In the genomic region with DNA sequence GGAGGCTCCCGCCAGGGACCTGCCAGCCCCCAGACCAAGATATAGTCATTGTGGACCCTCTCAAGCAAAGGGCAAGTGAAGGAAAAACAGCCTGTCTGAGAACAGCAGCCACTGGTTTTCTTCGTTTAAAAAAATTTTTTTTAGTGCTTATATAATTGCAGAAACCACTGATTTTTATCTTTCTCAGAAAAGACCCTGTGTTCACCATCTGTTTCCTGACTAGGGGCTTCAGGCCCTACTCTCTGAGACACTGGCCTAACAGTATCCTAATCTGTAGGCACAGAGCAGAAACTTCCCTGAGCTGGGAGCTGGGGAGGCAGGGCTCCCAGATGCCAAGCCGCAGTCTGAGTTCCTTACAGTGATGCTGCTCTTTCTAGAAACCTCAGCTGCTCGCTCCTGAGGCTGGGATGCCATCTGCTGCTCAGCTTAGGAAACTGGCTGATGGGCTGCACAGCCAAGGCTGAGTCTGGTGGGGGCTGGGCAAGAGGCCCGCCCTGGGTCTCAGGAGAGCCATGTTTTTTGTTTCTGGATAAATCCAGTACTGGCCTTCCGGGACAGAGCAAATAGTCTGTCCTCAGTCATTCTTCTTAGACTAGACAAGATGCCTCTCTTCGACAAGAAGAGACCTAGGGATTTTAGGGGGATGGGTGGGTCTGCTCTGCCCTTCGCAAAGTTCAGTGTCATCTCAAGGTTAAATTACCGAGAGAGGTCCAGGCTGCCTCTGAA, we compare ENCODE assay signal across 8 cellular contexts. TPM values are rescaled to one million over a fixed set of nuclear protein-coding genes. Genes with fewer than 3 reads are reported as not detected.
A peak's percentile ranks its signal among the peaks of the same experiment; 100 is the strongest.
DNase-seq lines count a peak whose midpoint lies in the region; ATAC-seq, FAIRE-seq and TF ChIP-seq lines count a peak whose summit lies in the region.

No MANE protein-coding gene starts in this region.

- H3K27me3 ChIP-seq in pancreas = no peaks in the 10 kb centered on the region
- H3K27me3 ChIP-seq in upper lobe of left lung = no peaks in the 10 kb centered on the region

- FAIRE-seq in H54 (lab: Jason Lieb, UNC) = peak; percentile 81
- no peak for FAIRE-seq in pancreas (lab: Jason Lieb, UNC)

- no peaks in the 10 kb centered on the region for H3K4me1 ChIP-seq in pancreas
- H3K4me1 ChIP-seq in upper lobe of left lung = peaks cover 0 to 6% (median under 1%) of the 10 kb centered on the region in 4 donors

- TF ChIP-seq EP300 in upper lobe of left lung (IDR thresholded peaks at IDR 0.05) = no peak

- H3K36me3 ChIP-seq in pancreas (no peaks in the 10 kb centered on the region), upper lobe of left lung (no peaks in the 10 kb centered on the region)

- intact Hi-C loops in pancreas (cut with DNase I) = loop anchor here in 1 of 3 donors (10.0 kb wide), 1 partner anchor 508 kb away; the partner anchor contains the start of gene CTNNA1

- DNase-seq in DMS153 (lab: John Stamatoyannopoulos, UW) (peak; percentile 74), H54 (ENCODE audit: insufficient read length, low spot score) (peak; percentile 69), NAMALWA (ENCODE audit: low spot score) (peak; percentile 85), SK-N-DZ (ENCODE audit: low spot score) (peak; percentile 92), glomerular visceral epithelial cell (ENCODE audit: extremely low spot score) (peak; percentile 90), pancreas (peak; percentile 78 to 91 (median 78)), upper lobe of left lung (peak; percentile 75 to 89)
- DNase-seq in activated naive CD4-positive, alpha-beta T cell treated with anti-CD3 and anti-CD28 coated beads, Interleukin-2, amount 50 U/mL, for 16 hours = peak; percentile 76

- H3K27ac ChIP-seq in pancreas = no peak overlapping the region
- no peak overlapping the region for H3K27ac ChIP-seq in upper lobe of left lung

- peak; percentile 98 to 100 (median 100) for ATAC-seq in pancreas
- ATAC-seq in upper lobe of left lung (ENCODE audit: low FRiP score in 2 of 2) = peak; percentile 94 to 98

- TF ChIP-seq CTCF in pancreas (IDR thresholded peaks at IDR 0.05) = peak; percentile 23 to 79 (median 67)
- peak; percentile 76 to 90 (median 82) for TF ChIP-seq CTCF in upper lobe of left lung (IDR thresholded peaks at IDR 0.05)

- H3K9me3 ChIP-seq in pancreas (no peaks in the 10 kb centered on the region), upper lobe of left lung (no peaks in the 10 kb centered on the region)

- H3K4me3 ChIP-seq in pancreas (no peak overlapping the region), upper lobe of left lung (no peak overlapping the region)

- TF ChIP-seq POLR2A in H54 (IDR thresholded peaks at IDR 0.05; ENCODE audit: low read depth, low read length) = no peak
- TF ChIP-seq POLR2A in upper lobe of left lung (IDR thresholded peaks at IDR 0.05) = no peak

- WGBS in pancreas, 2 donors = 24% methylated on average over 9 of the region's 9 CpGs
- 41 to 52% methylated on average over 6 to 9 of the region's 9 CpGs for WGBS in upper lobe of left lung, 2 donors

RNA-seq across cellular contexts. Expression of gene MATR3, which starts 31.0 kb away (rescaled TPM):
- polyA plus RNA-seq in SK-N-DZ (2014; cell fraction: cytosol; rRNA removed) = 487 and 535 TPM in 2 replicates
- 482 and 507 TPM in 2 replicates for polyA plus RNA-seq in SK-N-DZ (2014; cell fraction: nucleus; rRNA removed)
- total RNA-seq in pancreas (100 to 1,000 TPM in 1 of 6 donors, 10 to 100 TPM in 5; 52.5 to 101 (median 77.6) TPM), upper lobe of left lung (100 to 1,000 TPM; 125 to 264 (median 158) TPM)
- 100 to 1,000 TPM in 1 of 2 donors, 10 to 100 TPM in 1; 47.0 to 104 TPM for polyA plus RNA-seq in pancreas
